In genomic region chr16:30091474-30092372, GRCh38 we compare ENCODE assay signal across 8 cellular contexts. TPM values are rescaled to one million over a fixed set of nuclear protein-coding genes. Genes with fewer than 3 reads are reported as not detected.
DNase-seq lines count a peak whose midpoint lies in the region; ATAC-seq and TF ChIP-seq lines count a peak whose summit lies in the region.

Gene TBX6 (minus strand): TSS chr16:30091924. CDS start chr16:30091193, 731 bp downstream.

- CTCF ChIA-PET in mammary epithelial cell (lab: Charles Lee; ENCODE audit: low non-redundant PET), result interaction anchor here (0.6 to 1.4 kb wide), 2 partner anchors 26 to 70 kb away, joined by 3 read pairs; partner anchors contain the start of gene ALDOA

- TF ChIP-seq CTCF in WI38 (IDR thresholded peaks at IDR 0.05; ENCODE audit: low read depth, low read length) (peak; percentile 75), mammary epithelial cell (conservative IDR thresholded peaks at IDR 0.05 in 1 of 2, IDR thresholded peaks at IDR 0.05 in 1 of 2; ENCODE audit: extremely low read depth in 1 of 2, insufficient read depth in 1 of 2, low read depth in 1 of 2, low read length in 2 of 2) (peak; percentile 61 to 79), spleen (IDR thresholded peaks at IDR 0.05 in 8 of 11, conservative IDR thresholded peaks at IDR 0.05 in 3 of 11) (peak; percentile 79 to 97 (median 91))

- H3K4me2 ChIP-seq in mammary epithelial cell (ENCODE audit: insufficient read depth, low read depth, low read length), result peak within 1 kb of the TSS; percentile 97

- no peaks in the 10 kb centered on the region for H4K20me1 ChIP-seq in mammary epithelial cell (ENCODE audit: insufficient read depth, low read length)

- peak within 1 kb of the TSS; percentile 10 for H3K9ac ChIP-seq in mammary epithelial cell (ENCODE audit: insufficient read depth, low read length)

- TF ChIP-seq POLR2A in spleen (IDR thresholded peaks at IDR 0.05), result peak in 2 of 3 donors; percentile 57 to 67

- ATAC-seq in GM18873 (IDR thresholded peaks at IDR 0.05; ENCODE audit: low FRiP score, unreplicated experiment), result peak; percentile 56
- ATAC-seq in HG03135 (IDR thresholded peaks at IDR 0.05; ENCODE audit: unreplicated experiment), result peak; percentile 64

- H3K27ac ChIP-seq in mammary epithelial cell (ENCODE audit: insufficient read depth, low read depth, low read length) (peak within 1 kb of the TSS; percentile 0), spleen (peak within 1 kb of the TSS; percentile 91 to 98 (median 97))

- peak within 1 kb of the TSS; percentile 43; the same call in 1 of the 2 replicates for H3K4me3 ChIP-seq in WI38 (ENCODE audit: low read depth, low read length)
- H3K4me3 ChIP-seq in mammary epithelial cell (replicated peaks in 1 of 3; ENCODE audit: insufficient read depth in 1 of 3, low read depth in 2 of 3, low read length in 3 of 3), result peak within 1 kb of the TSS; percentile 33 to 57 (median 52)
- H3K4me3 ChIP-seq in spleen, result peak within 1 kb of the TSS; percentile 45 to 74 (median 50)

- no TSS peak for BruUV-seq in mammary epithelial cell (replicated peaks; lab: Mats Ljungman, UMichigan)

- H3K27me3 ChIP-seq in mammary epithelial cell (ENCODE audit: insufficient read depth, low read length) (no peaks in the 10 kb centered on the region), spleen (replicated peaks in 1 of 7) (no peaks in the 10 kb centered on the region)

- in situ Hi-C loops in mammary epithelial cell (cut with MboI; ENCODE audit: low sequenced_read_pairs in 2 of 2), result loop anchor here (10.0 to 25.0 kb wide), 3 partner anchors 96 to 323 kb away; partner anchors contain the start of genes BOLA2B (in 1 of the 2), CORO1A (in 1 of the 2), SLX1A (in 1 of the 2) and SULT1A3 (in 1 of the 2)

- H3K4me1 ChIP-seq in mammary epithelial cell (ENCODE audit: insufficient read depth, low read length) (peaks cover 52% of the 10 kb centered on the region), spleen (peaks cover 33 to 86% (median 64%) of the 10 kb centered on the region in 6 donors)

- H2AFZ ChIP-seq in mammary epithelial cell (ENCODE audit: low read depth, low read length), result peak within 1 kb of the TSS; percentile 93

- DNase-seq in AG08396 (ENCODE audit: low spot score) (peak; percentile 96), NCI-H2171 treated with DMSO at 0.1 percent for 48 hours (lab: John Stamatoyannopoulos, UW) (peak; percentile 89), mammary epithelial cell (peak; percentile 84), inferior parietal cortex (ENCODE audit: extremely low spot score) (peak; percentile 90), spleen (peak; percentile 99)

- H3K36me3 ChIP-seq in mammary epithelial cell (ENCODE audit: insufficient read depth, low read length), result no peaks in the 10 kb centered on the region
- H3K36me3 ChIP-seq in spleen, result peaks cover 0 to 28% (median 15%) of the 10 kb centered on the region in 6 donors

- dilution Hi-C loops in mammary epithelial cell (cut with HindIII; ENCODE audit: low sequenced_read_pairs), result no loop called here

- H3K9me3 ChIP-seq in mammary epithelial cell (replicated peaks; ENCODE audit: insufficient read depth, low read length), result peaks cover 3% of the 10 kb centered on the region
- peaks cover 0 to 5% (median 4%) of the 10 kb centered on the region in 8 donors for H3K9me3 ChIP-seq in spleen

- intact Hi-C loops in mammary epithelial cell (cut with micrococcal nuclease), result loop anchor here (2.0 to 10.0 kb wide), 3 partner anchors 15 to 603 kb away; partner anchors contain the start of gene SRCAP
- intact Hi-C loops in spleen (cut with DNase I; ENCODE audit: low total_unique reads), result no loop called here

- H3K79me2 ChIP-seq in mammary epithelial cell (ENCODE audit: insufficient read depth, low read length), result no peaks in the 10 kb centered on the region

- 2% methylated on average over 36 of the region's 76 CpGs for WGBS in mammary epithelial cell (ENCODE audit: low coverage, missing lambda C conversion rate)
- 1 to 2% (median 1%) methylated on average over 9 to 76 of the region's 76 CpGs for WGBS in spleen, 5 donors

RNA-seq across cellular contexts. Expression of gene TBX6, which starts in this region (rescaled TPM):
- total RNA-seq in mammary epithelial cell (under 1 TPM in 1 of 2 donors, not detected in 1; 0.73 TPM), spleen (1 to 10 TPM in 5 of 7 donors, under 1 TPM in 1, not detected in 1; 0.66 to 3.4 (median 2.2) TPM)
- polyA plus RNA-seq in mammary epithelial cell (0.05 TPM), spleen (1 to 10 TPM; 1.4 to 2.2 (median 1.6) TPM)
- polyA minus RNA-seq in mammary epithelial cell, result not detected

Comparison
In these comparisons a context has a peak if more than half of its experiments do, and no peak if none do; other contexts are left out.
1. Peak in every context shown above with its lines: DNase-seq, ATAC-seq, H3K4me3 ChIP-seq and H3K27ac ChIP-seq.
2. Peak in DNase-seq, H3K4me3 ChIP-seq, H3K27ac ChIP-seq, H3K9ac ChIP-seq and H3K4me2 ChIP-seq in mammary epithelial cell; RNA of the gene not detected or under 1 TPM.